In genomic region chr3:76096036-76096435, GRCh38 we compare ENCODE assay signal across 21 cellular contexts.
DNase-seq lines count a peak whose midpoint lies in the region; ATAC-seq and TF ChIP-seq lines count a peak whose summit lies in the region.
"Had no signal": no experiment of that assay in that cellular context is flagged by ENCODE, and none has a peak within 500 bp of the region (broad histone marks: within the 10 kb centered on the region; RNA-seq: fewer than 3 reads in every experiment).

No MANE protein-coding gene starts in this region.

- no peak overlapping the region for H2AFZ ChIP-seq in GM23338

- H3K27me3 Mint-ChIP-seq in GM23338 (ENCODE audit: insufficient read depth, low read depth, poor library complexity): no peaks in the 10 kb centered on the region
- H3K27me3 Mint-ChIP-seq: CD4-positive, alpha-beta memory T cell had no signal

- H4K20me1 ChIP-seq in GM23338 (replicated peaks; ENCODE audit: insufficient read depth): no peaks in the 10 kb centered on the region
- H4K20me1 ChIP-seq: BLaER1 treated with 17β-estradiol and CSF1 and Interleukin-3, amounts not matched to agents 10 nM and 100 nM had no signal

- no peak for ATAC-seq in GM23338
- ATAC-seq: Panc1, SK-N-SH treated with all-trans-retinoic acid at 6 μM for 48 hours had no signal

- H3K27me3 ChIP-seq in GM23338 (ENCODE audit: insufficient read depth): no peaks in the 10 kb centered on the region
- no peaks in the 10 kb centered on the region for H3K27me3 ChIP-seq in colonic mucosa
- H3K27me3 ChIP-seq: BLaER1 treated with 17β-estradiol and CSF1 and Interleukin-3, amounts not matched to agents 10 nM and 100 nM had no signal

- H3K36me3 ChIP-seq in GM23338 (ENCODE audit: insufficient read depth): no peaks in the 10 kb centered on the region
- H3K36me3 ChIP-seq in colonic mucosa: no peaks in the 10 kb centered on the region
- H3K36me3 ChIP-seq: BLaER1 treated with 17β-estradiol and CSF1 and Interleukin-3, amounts not matched to agents 10 nM and 100 nM had no signal

- H3K4me3 Mint-ChIP-seq in GM23338: no peak overlapping the region
- H3K4me3 Mint-ChIP-seq: CD4-positive, alpha-beta memory T cell had no signal

- H3K4me3 ChIP-seq in GM23338: no peak overlapping the region
- H3K4me3 ChIP-seq in astrocyte of the cerebellum (ENCODE audit: low read depth, low read length): no peak overlapping the region
- H3K4me3 ChIP-seq in colonic mucosa: no peak overlapping the region
- H3K4me3 ChIP-seq: BLaER1 treated with 17β-estradiol and CSF1 and Interleukin-3, amounts not matched to agents 10 nM and 100 nM had no signal

- TF ChIP-seq CTCF in GM23338 (conservative IDR thresholded peaks at IDR 0.05; ENCODE audit: low read depth in 2 of 2) (no peak), astrocyte of the cerebellum (IDR thresholded peaks at IDR 0.05; ENCODE audit: low read depth, low read length, missing control alignments) (no peak), colonic mucosa (IDR thresholded peaks at IDR 0.05) (no peak)

- H3K79me2 ChIP-seq in GM23338 (replicated peaks; ENCODE audit: insufficient read depth): no peaks in the 10 kb centered on the region

- no peaks in the 10 kb centered on the region for H3F3A ChIP-seq in GM23338 (replicated peaks; ENCODE audit: low read depth)

- H3K4me1 ChIP-seq in GM23338 (ENCODE audit: insufficient read depth) (peaks cover 38% of the 10 kb centered on the region), colonic mucosa (no peaks in the 10 kb centered on the region)
- H3K4me1 ChIP-seq: BLaER1 treated with 17β-estradiol and CSF1 and Interleukin-3, amounts not matched to agents 10 nM and 100 nM had no signal

- 0 out of 2 replicates have a peak overlapping the region, but pooled peaks have one; percentile 43 for H3K27ac Mint-ChIP-seq in GM23338
- H3K27ac Mint-ChIP-seq: CD4-positive, alpha-beta memory T cell had no signal

- in situ Hi-C loops in astrocyte of the cerebellum (cut with HindIII; ENCODE audit: low sequenced_read_pairs): no loop called here

- no peaks in the 10 kb centered on the region for H3K9me3 Mint-ChIP-seq in GM23338

- intact Hi-C loops in colonic mucosa (cut with DNase I): no loop called here

- no peak overlapping the region for H3K9ac ChIP-seq in colonic mucosa (ENCODE audit: low read depth in 2 of 2, low read length in 2 of 2)
- H3K9ac ChIP-seq: BLaER1 treated with 17β-estradiol and CSF1 and Interleukin-3, amounts not matched to agents 10 nM and 100 nM; KMS-11 had no signal

- DNase-seq in GM23338 (ENCODE audit: low spot score) (no peak), astrocyte of the cerebellum (ENCODE audit: low read depth) (peak; percentile 8), fibroblast of gingiva (ENCODE audit: low read depth) (peak; percentile 3), colonic mucosa (no peak), NCI-H748 treated with DMSO at 0.1 percent for 48 hours (lab: John Stamatoyannopoulos, UW) (no peak), epidermal melanocyte (ENCODE audit: insufficient read length, low spot score) (no peak), activated gamma-delta T cell (lab: John Stamatoyannopoulos, UW) (no peak)
- DNase-seq: ACHN; CD4-positive, alpha-beta memory T cell; DMS153; GDM1; NCI-H1105; NCI-H146; NCI-H2029; NCI-H2227 treated with DMSO at 0.1 percent for 48 hours; NCI-H510A; SIG-M5 had no signal

- H3K4me2 ChIP-seq in GM23338: no peak overlapping the region
- H3K4me2 ChIP-seq: BLaER1 treated with 17β-estradiol and CSF1 and Interleukin-3, amounts not matched to agents 10 nM and 100 nM; KMS-11 had no signal

- no peaks in the 10 kb centered on the region for H3K9me2 ChIP-seq in GM23338 (ENCODE audit: insufficient read depth)

- H3K36me3 Mint-ChIP-seq in GM23338 (ENCODE audit: low read depth): peaks cover 1% of the 10 kb centered on the region; the same call in 1 of the 3 replicates
- H3K36me3 Mint-ChIP-seq: CD4-positive, alpha-beta memory T cell had no signal

- peaks cover 37% of the 10 kb centered on the region for H3K4me1 Mint-ChIP-seq in GM23338
- H3K4me1 Mint-ChIP-seq: CD4-positive, alpha-beta memory T cell had no signal

- H3K9me3 ChIP-seq in colonic mucosa: no peaks in the 10 kb centered on the region

- H3K27ac ChIP-seq in GM23338 (ENCODE audit: low read depth) (no peak overlapping the region), colonic mucosa (no peak overlapping the region)
- H3K27ac ChIP-seq: BLaER1 treated with 17β-estradiol and CSF1 and Interleukin-3, amounts not matched to agents 10 nM and 100 nM; KMS-11 had no signal

TF ChIP-seq in GM23338, 12 proteins besides CTCF, POLR2A, EP300 and RAD21 (continues in another document):
- TF ChIP-seq EZH2phosphoT487 (IDR thresholded peaks at IDR 0.05; ENCODE audit: unreplicated experiment) (no peak), CREB1 (CRISPR knock-in tag; IDR thresholded peaks at IDR 0.05; ENCODE audit: low read depth) (no peak), POLR2AphosphoS5 (IDR thresholded peaks at IDR 0.05; ENCODE audit: low read depth) (no peak), JUNB (IDR thresholded peaks at IDR 0.05; ENCODE audit: unreplicated experiment) (no peak), STAT1 (IDR thresholded peaks at IDR 0.05; ENCODE audit: unreplicated experiment) (no peak), NANOG (IDR thresholded peaks at IDR 0.05; ENCODE audit: borderline replicate concordance) (no peak), REST (IDR thresholded peaks at IDR 0.05; ENCODE audit: unreplicated experiment) (no peak), ZNF114 (CRISPR knock-in tag; IDR thresholded peaks at IDR 0.05) (no peak), EZH2 (IDR thresholded peaks at IDR 0.05; ENCODE audit: low read depth, unreplicated experiment) (no peak), ZNF331 (CRISPR knock-in tag; IDR thresholded peaks at IDR 0.05; ENCODE audit: low read depth) (no peak), ETS1 (IDR thresholded peaks at IDR 0.05) (no peak)

Comparison
In these comparisons a context has a peak if more than half of its experiments do, and no peak if none do; other contexts are left out.
1. DNase-seq: peak in astrocyte of the cerebellum (single experiment) and fibroblast of gingiva (single experiment); none in GM23338 (single experiment), colonic mucosa (single experiment), NCI-H748 treated with DMSO at 0.1 percent for 48 hours (single experiment), epidermal melanocyte (single experiment) and activated gamma-delta T cell (single experiment).